In genomic region chr6:151041686-151042085, GRCh38 we compare ENCODE assay signal across 12 cellular contexts.
DNase-seq lines count a peak whose midpoint lies in the region; TF ChIP-seq lines count a peak whose summit lies in the region.
"Had no signal": no experiment of that assay in that cellular context is flagged by ENCODE, and none has a peak within 500 bp of the region (broad histone marks: within the 10 kb centered on the region; RNA-seq: fewer than 3 reads in every experiment).

No MANE protein-coding gene starts in this region.

- H3K4me1 ChIP-seq in HUES48 (ENCODE audit: control insufficient read depth, insufficient read depth, low read length) (peaks cover 17% of the 10 kb centered on the region; the same call in 1 of the 2 replicates), mammary epithelial cell (ENCODE audit: insufficient read depth, low read length) (peaks cover 42% of the 10 kb centered on the region), mesendoderm (ENCODE audit: control insufficient read depth, low read depth, low read length) (peaks cover 5% of the 10 kb centered on the region), subcutaneous abdominal adipose tissue (ENCODE audit: control insufficient read depth in 5 of 5, insufficient read depth in 5 of 5, low read length in 5 of 5) (peaks cover 6 to 24% (median 18%) of the 10 kb centered on the region in 5 donors)

- H2AK5ac ChIP-seq in mesendoderm (ENCODE audit: low read length): no peak overlapping the region

- no peak overlapping the region for H2AFZ ChIP-seq in mammary epithelial cell (ENCODE audit: low read depth, low read length)

- H4K8ac ChIP-seq in mesendoderm (ENCODE audit: low read depth, low read length): peak overlapping the region; percentile 41

- no peaks in the 10 kb centered on the region for H3K27me3 Mint-ChIP-seq in activated CD4-positive, alpha-beta memory T cell treated with anti-CD3 and anti-CD28 coated beads, Interleukin-2, amount 10 ng/mL, durations not matched to agents 7 days and 5 days
- H3K27me3 Mint-ChIP-seq in activated naive CD8-positive, alpha-beta T cell treated with anti-CD3 and anti-CD28 coated beads for 36 hours: no peaks in the 10 kb centered on the region
- H3K27me3 Mint-ChIP-seq: CD4-positive, alpha-beta T cell had no signal

- POLR2A ChIA-PET in activated CD4-positive, alpha-beta memory T cell treated with anti-CD3 and anti-CD28 coated beads, Interleukin-2, amount 10 ng/mL, durations not matched to agents 7 days and 5 days (lab: Charles Lee): no interaction called here

- H2BK5ac ChIP-seq in mesendoderm (ENCODE audit: low read length): no peak overlapping the region

- no peak overlapping the region for H3K4me3 Mint-ChIP-seq in activated CD4-positive, alpha-beta memory T cell treated with anti-CD3 and anti-CD28 coated beads, Interleukin-2, amount 10 ng/mL, durations not matched to agents 7 days and 5 days
- no peak overlapping the region for H3K4me3 Mint-ChIP-seq in activated naive CD8-positive, alpha-beta T cell treated with anti-CD3 and anti-CD28 coated beads for 36 hours
- H3K4me3 Mint-ChIP-seq: CD4-positive, alpha-beta T cell; stimulated activated effector memory CD8-positive, alpha-beta T cell treated with anti-CD3 and anti-CD28 coated beads, Interleukin-12 subunit alpha, Interleukin-12 subunit beta, amount 100 ng/mL, for 72 hours had no signal

- no peak overlapping the region for H3K27ac Mint-ChIP-seq in activated CD4-positive, alpha-beta memory T cell treated with anti-CD3 and anti-CD28 coated beads, Interleukin-2, amount 10 ng/mL, durations not matched to agents 7 days and 5 days
- no peak overlapping the region for H3K27ac Mint-ChIP-seq in activated naive CD8-positive, alpha-beta T cell treated with anti-CD3 and anti-CD28 coated beads for 36 hours
- H3K27ac Mint-ChIP-seq: CD4-positive, alpha-beta T cell; stimulated activated effector memory CD8-positive, alpha-beta T cell treated with anti-CD3 and anti-CD28 coated beads, Interleukin-12 subunit alpha, Interleukin-12 subunit beta, amount 100 ng/mL, for 72 hours had no signal

- dilution Hi-C loops in mammary epithelial cell (cut with HindIII; ENCODE audit: low sequenced_read_pairs): no loop called here

- WGBS in mammary epithelial cell (ENCODE audit: low coverage, missing lambda C conversion rate): 98% methylated on average over 5 of the region's 5 CpGs
- WGBS in mesendoderm (ENCODE audit: extremely low coverage, insufficient coverage, low lambda C conversion rate): no CpG with 5 or more reads among the region's 5 CpGs

- H3K56ac ChIP-seq in mesendoderm (ENCODE audit: low read length): no peak overlapping the region

- H3K18ac ChIP-seq in mesendoderm (ENCODE audit: low read length): peak overlapping the region; percentile 76

- no peaks in the 10 kb centered on the region for H3K9me3 Mint-ChIP-seq in activated CD4-positive, alpha-beta memory T cell treated with anti-CD3 and anti-CD28 coated beads, Interleukin-2, amount 10 ng/mL, durations not matched to agents 7 days and 5 days
- peaks cover 3% of the 10 kb centered on the region for H3K9me3 Mint-ChIP-seq in activated naive CD8-positive, alpha-beta T cell treated with anti-CD3 and anti-CD28 coated beads for 36 hours
- H3K9me3 Mint-ChIP-seq: CD4-positive, alpha-beta T cell; stimulated activated effector memory CD8-positive, alpha-beta T cell treated with anti-CD3 and anti-CD28 coated beads, Interleukin-12 subunit alpha, Interleukin-12 subunit beta, amount 100 ng/mL, for 72 hours had no signal

- H3K27ac ChIP-seq in HUES48 (ENCODE audit: low read depth, low read length): peak overlapping the region; percentile 28
- peak overlapping the region; percentile 77 for H3K27ac ChIP-seq in mammary epithelial cell (ENCODE audit: insufficient read depth, low read depth, low read length)
- H3K27ac ChIP-seq in mesendoderm (ENCODE audit: low read depth, low read length): peak overlapping the region; percentile 64
- H3K27ac ChIP-seq in subcutaneous abdominal adipose tissue (ENCODE audit: low read depth, low read length): peak overlapping the region; percentile 65

- TF ChIP-seq CTCF in mammary epithelial cell (conservative IDR thresholded peaks at IDR 0.05 in 1 of 2, IDR thresholded peaks at IDR 0.05 in 1 of 2; ENCODE audit: extremely low read depth in 1 of 2, insufficient read depth in 1 of 2, low read depth in 1 of 2, low read length in 2 of 2): no peak

- DNase-seq in mammary epithelial cell (no peak), mesendoderm (no peak), NCI-H1694 (lab: John Stamatoyannopoulos, UW) (no peak)
- no peak for DNase-seq in activated CD4-positive, alpha-beta memory T cell treated with anti-CD3 and anti-CD28 coated beads, Interleukin-2, amount 10 ng/mL, durations not matched to agents 7 days and 5 days
- no peak for DNase-seq in activated naive CD8-positive, alpha-beta T cell treated with anti-CD3 and anti-CD28 coated beads for 36 hours
- no peak for DNase-seq in activated naive CD4-positive, alpha-beta T cell (lab: John Stamatoyannopoulos, UW)
- DNase-seq: activated effector memory CD4-positive, alpha-beta T cell treated with Interleukin-2 at 50 U/mL for 16 hours; CD4-positive, alpha-beta T cell; occipital lobe had no signal

- H3K4me2 ChIP-seq in mammary epithelial cell (ENCODE audit: insufficient read depth, low read depth, low read length) (no peak overlapping the region), mesendoderm (ENCODE audit: low read length) (no peak overlapping the region)

- in situ Hi-C loops in mammary epithelial cell (cut with MboI; ENCODE audit: low sequenced_read_pairs in 2 of 2): no loop called here

- H2BK15ac ChIP-seq in mesendoderm (replicated peaks; ENCODE audit: low read depth): no peak overlapping the region

- H3K4me3 ChIP-seq in HUES48 (ENCODE audit: low read depth, low read length) (no peak overlapping the region), mammary epithelial cell (replicated peaks in 1 of 3; ENCODE audit: insufficient read depth in 1 of 3, low read depth in 2 of 3, low read length in 3 of 3) (no peak overlapping the region), mesendoderm (ENCODE audit: low read length) (no peak overlapping the region), subcutaneous abdominal adipose tissue (ENCODE audit: low read depth in 1 of 5, low read length in 5 of 5) (no peak overlapping the region)

- H3K23ac ChIP-seq in mesendoderm (ENCODE audit: low read length): no peak overlapping the region

- H3K4ac ChIP-seq in mesendoderm (ENCODE audit: low read depth, low read length): no peak overlapping the region

- H3K36me3 Mint-ChIP-seq in activated CD4-positive, alpha-beta memory T cell treated with anti-CD3 and anti-CD28 coated beads, Interleukin-2, amount 10 ng/mL, durations not matched to agents 7 days and 5 days (ENCODE audit: low read depth): peaks cover 49% of the 10 kb centered on the region
- peaks cover 58% of the 10 kb centered on the region for H3K36me3 Mint-ChIP-seq in activated naive CD8-positive, alpha-beta T cell treated with anti-CD3 and anti-CD28 coated beads for 36 hours

- H4K5ac ChIP-seq in mesendoderm (ENCODE audit: low read length): no peak overlapping the region

- H3K9me3 ChIP-seq in HUES48 (ENCODE audit: control insufficient read depth, insufficient read depth, low read length): no peaks in the 10 kb centered on the region
- H3K9me3 ChIP-seq in mammary epithelial cell (replicated peaks; ENCODE audit: insufficient read depth, low read length): peaks cover 8% of the 10 kb centered on the region
- no peaks in the 10 kb centered on the region for H3K9me3 ChIP-seq in subcutaneous abdominal adipose tissue (ENCODE audit: control insufficient read depth in 5 of 5, low read length in 5 of 5)

- peaks cover 19% of the 10 kb centered on the region for H3K4me1 Mint-ChIP-seq in activated CD4-positive, alpha-beta memory T cell treated with anti-CD3 and anti-CD28 coated beads, Interleukin-2, amount 10 ng/mL, durations not matched to agents 7 days and 5 days
- peaks cover 7% of the 10 kb centered on the region for H3K4me1 Mint-ChIP-seq in activated naive CD8-positive, alpha-beta T cell treated with anti-CD3 and anti-CD28 coated beads for 36 hours

- H2BK120ac ChIP-seq in mesendoderm (ENCODE audit: low read depth, low read length): no peak overlapping the region

- H3K79me1 ChIP-seq in mesendoderm (ENCODE audit: low read length): no peaks in the 10 kb centered on the region

- H3K27me3 ChIP-seq in HUES48 (ENCODE audit: control insufficient read depth, insufficient read depth, low read length): no peaks in the 10 kb centered on the region
- H3K27me3 ChIP-seq in mammary epithelial cell (ENCODE audit: insufficient read depth, low read length): no peaks in the 10 kb centered on the region
- H3K27me3 ChIP-seq in mesendoderm (ENCODE audit: insufficient read depth, low read length, poor library complexity): no peaks in the 10 kb centered on the region
- no peaks in the 10 kb centered on the region for H3K27me3 ChIP-seq in subcutaneous abdominal adipose tissue (ENCODE audit: control insufficient read depth in 5 of 5, insufficient read depth in 4 of 5, low read length in 5 of 5)

- CTCF ChIA-PET in mammary epithelial cell (lab: Charles Lee; ENCODE audit: low non-redundant PET): no interaction called here
- CTCF ChIA-PET in activated CD4-positive, alpha-beta memory T cell treated with anti-CD3 and anti-CD28 coated beads, Interleukin-2, amount 10 ng/mL, durations not matched to agents 7 days and 5 days (lab: Charles Lee): no interaction called here

- peaks cover 25% of the 10 kb centered on the region for H3K36me3 ChIP-seq in HUES48 (ENCODE audit: control insufficient read depth, insufficient read depth, low read length)
- H3K36me3 ChIP-seq in mammary epithelial cell (ENCODE audit: insufficient read depth, low read length): peaks cover 14% of the 10 kb centered on the region
- H3K36me3 ChIP-seq in mesendoderm (ENCODE audit: control insufficient read depth, insufficient read depth, low read length): no peaks in the 10 kb centered on the region
- H3K36me3 ChIP-seq in subcutaneous abdominal adipose tissue (ENCODE audit: control insufficient read depth in 5 of 5, insufficient read depth in 5 of 5, low read length in 5 of 5): no peaks in the 10 kb centered on the region

- peaks cover 8% of the 10 kb centered on the region for H3K79me2 ChIP-seq in mammary epithelial cell (ENCODE audit: insufficient read depth, low read length)
- H3K79me2 ChIP-seq in mesendoderm (ENCODE audit: control insufficient read depth, insufficient read depth, low read length): no peaks in the 10 kb centered on the region

- intact Hi-C loops in mammary epithelial cell (cut with micrococcal nuclease): loop anchor here (1.0 to 5.0 kb wide), 2 partner anchors 19 to 41 kb away; no protein-coding TSS in a partner anchor

- BruUV-seq in mammary epithelial cell (replicated peaks; lab: Mats Ljungman, UMichigan): TSS peak; percentile 45

- H3K9ac ChIP-seq in HUES48 (ENCODE audit: low read depth, low read length): no peak overlapping the region
- H3K9ac ChIP-seq in mammary epithelial cell (ENCODE audit: insufficient read depth, low read length): peak overlapping the region; percentile 23
- H3K9ac ChIP-seq in mesendoderm (ENCODE audit: low read length): no peak overlapping the region
- no peak overlapping the region for H3K9ac ChIP-seq in subcutaneous abdominal adipose tissue (ENCODE audit: low read length in 5 of 5)

- no peaks in the 10 kb centered on the region for H4K20me1 ChIP-seq in mammary epithelial cell (ENCODE audit: insufficient read depth, low read length)
